ENCODE assay signal across 9 cellular contexts in genomic region chr1:18109756-18110597, GRCh38. TPM values are rescaled to one million over a fixed set of nuclear protein-coding genes. Genes with fewer than 3 reads are reported as not detected.
DNase-seq lines count a peak whose midpoint lies in the region; ATAC-seq, FAIRE-seq and TF ChIP-seq lines count a peak whose summit lies in the region.
"Had no signal": no experiment of that assay in that cellular context is flagged by ENCODE, and none has a peak within 500 bp of the region (broad histone marks: within the 10 kb centered on the region; RNA-seq: fewer than 3 reads in every experiment).

No MANE protein-coding gene starts in this region.

- H4K20me1 ChIP-seq in GM12878 (ENCODE audit: control insufficient read depth, insufficient read depth) = no peaks in the 10 kb centered on the region

- H3K79me2 ChIP-seq in GM12878 (ENCODE audit: control insufficient read depth, insufficient read depth, low read length) = no peaks in the 10 kb centered on the region

- TF ChIP-seq EP300 in A549 (IDR thresholded peaks at IDR 0.05) (no peak), GM12878 (IDR thresholded peaks at IDR 0.05; ENCODE audit: borderline replicate concordance in 1 of 2, control insufficient read depth in 1 of 2, low read depth in 2 of 2, low read length in 2 of 2) (no peak)

- FAIRE-seq in A549 (lab: Jason Lieb, UNC) (no peak), GM12878 (lab: Jason Lieb, UNC) (no peak)

- H3K9ac ChIP-seq in HUES48 (ENCODE audit: low read depth, low read length) = no peak overlapping the region
- no peak overlapping the region for H3K9ac ChIP-seq in GM12878 (ENCODE audit: control insufficient read depth, insufficient read depth, low read length)

- H3K27me3 ChIP-seq in HUES48 (ENCODE audit: control insufficient read depth, insufficient read depth, low read length) = peaks cover 66% of the 10 kb centered on the region
- peaks cover 5 to 7% of the 10 kb centered on the region in 2 experiments for H3K27me3 ChIP-seq in GM12878 (replicated peaks in 1 of 2; ENCODE audit: control insufficient read depth in 2 of 2, insufficient read depth in 2 of 2, low read length in 1 of 2)
- H3K27me3 ChIP-seq in thyroid gland = peaks cover 21% of the 10 kb centered on the region
- no peaks in the 10 kb centered on the region for H3K27me3 ChIP-seq in CD4-positive, alpha-beta memory T cell (ENCODE audit: insufficient read depth, low read length)
- H3K27me3 ChIP-seq: ovary had no signal

- no peaks in the 10 kb centered on the region for H3K9me3 Mint-ChIP-seq in CD4-positive, alpha-beta memory T cell

- POLR2A ChIA-PET in A549 (lab: Yijun Ruan, JAX) = no interaction called here
- POLR2A ChIA-PET in GM12878 (lab: Charles Lee) = no interaction called here
- POLR2A ChIA-PET in CD4-positive, alpha-beta memory T cell (lab: Charles Lee; ENCODE audit: partially characterized antibody) = no interaction called here

- TF ChIP-seq CTCF in A549 (IDR thresholded peaks at IDR 0.05) (peak; percentile 27; the same call in 2 of the 3 replicates), GM12878 (IDR thresholded peaks at IDR 0.05 in 2 of 3, conservative IDR thresholded peaks at IDR 0.05 in 1 of 3; ENCODE audit: control insufficient read depth in 2 of 3, extremely low read depth in 1 of 3, insufficient read depth in 1 of 3, low read depth in 3 of 3, low read length in 3 of 3) (peak in 2 of 3 experiments; percentile 6 to 9; a peak in 1 of 6 replicates), thyroid gland (IDR thresholded peaks at IDR 0.05) (no peak)

- 8% methylated on average over 12 of the region's 60 CpGs for WGBS in A549 (ENCODE audit: missing lambda C conversion rate)
- 8% methylated on average over 48 of the region's 60 CpGs for WGBS in GM12878 (ENCODE audit: insufficient coverage, insufficient replicate concordance, low lambda C conversion rate, missing lambda C conversion rate)
- 2% methylated on average over 20 to 43 of the region's 60 CpGs for WGBS in thyroid gland, 2 donors

- no peaks in the 10 kb centered on the region for H3K36me3 ChIP-seq in HUES48 (ENCODE audit: control insufficient read depth, insufficient read depth, low read length)
- no peaks in the 10 kb centered on the region for H3K36me3 ChIP-seq in GM12878 (ENCODE audit: control insufficient read depth in 2 of 2, insufficient read depth in 2 of 2, low read length in 1 of 2)
- H3K36me3 ChIP-seq in thyroid gland = no peaks in the 10 kb centered on the region
- no peaks in the 10 kb centered on the region for H3K36me3 ChIP-seq in CD4-positive, alpha-beta memory T cell (ENCODE audit: insufficient read depth, low read length)
- H3K36me3 ChIP-seq: ovary had no signal

- in situ Hi-C loops in GM12878 (cut with MboI) = no loop called here

- H3K4me2 ChIP-seq in A549 (peak overlapping the region; percentile 84), GM12878 (ENCODE audit: control insufficient read depth, insufficient read depth) (no peak overlapping the region)

- no peak overlapping the region for H3K27ac Mint-ChIP-seq in CD4-positive, alpha-beta memory T cell

- BruUV-seq in GM12878 (replicated peaks; lab: Mats Ljungman, UMichigan) = no TSS peak

- intact Hi-C loops in GM12878 (cut with micrococcal nuclease; ENCODE audit: unreplicated experiment) (no loop called here), thyroid gland (cut with DNase I) (loop anchor here (10.0 kb wide), 1 partner anchor 615 kb away; no protein-coding TSS in a partner anchor)
- intact Hi-C loops in CD4-positive, alpha-beta memory T cell (cut with micrococcal nuclease) = no loop called here

- H3K9me3 ChIP-seq in A549 (no peaks in the 10 kb centered on the region), HUES48 (ENCODE audit: control insufficient read depth, insufficient read depth, low read length) (no peaks in the 10 kb centered on the region), GM12878 (replicated peaks; ENCODE audit: control insufficient read depth, insufficient read depth, low read length) (no peaks in the 10 kb centered on the region), thyroid gland (no peaks in the 10 kb centered on the region)
- H3K9me3 ChIP-seq in CD4-positive, alpha-beta memory T cell (ENCODE audit: control insufficient read depth in 1 of 2, low read length in 2 of 2) = no peaks in the 10 kb centered on the region
- H3K9me3 ChIP-seq: ovary had no signal

- peak; percentile 63 to 75; a peak in 4 of 6 replicates for ATAC-seq in A549
- ATAC-seq in GM12878 = no peak
- no peak for ATAC-seq in HG02852 (IDR thresholded peaks at IDR 0.05; ENCODE audit: unreplicated experiment)

- peaks cover 6 to 15% (median 12%) of the 10 kb centered on the region in 4 donors for H3K4me1 Mint-ChIP-seq in CD4-positive, alpha-beta memory T cell

- CTCF ChIA-PET in A549 (lab: Yijun Ruan, JAX) (interaction anchor here (0.7 to 0.8 kb wide), 2 partner anchors 13 to 80 kb away, joined by 3 read pairs; no protein-coding TSS in a partner anchor), GM12878 (lab: Yijun Ruan, JAX) (no interaction called here)
- CTCF ChIA-PET in CD4-positive, alpha-beta memory T cell (lab: Charles Lee; ENCODE audit: partially characterized antibody) = no interaction called here

- SMC1A ChIA-PET in GM12878 (lab: Charles Lee; ENCODE audit: uncharacterized antibody, unreplicated experiment) = no interaction called here

- peaks cover 44 to 46% of the 10 kb centered on the region in 2 donors for H3K27me3 Mint-ChIP-seq in CD4-positive, alpha-beta memory T cell

- RAD21 ChIA-PET in GM12878 (lab: Charles Lee; ENCODE audit: unreplicated experiment) = no interaction called here

- peak overlapping the region in 3 of 8 donors; percentile 8 to 57 (median 54) for H3K4me3 Mint-ChIP-seq in CD4-positive, alpha-beta memory T cell

- no peaks in the 10 kb centered on the region for H3K36me3 Mint-ChIP-seq in CD4-positive, alpha-beta memory T cell

- H2AFZ ChIP-seq in GM12878 (ENCODE audit: control insufficient read depth, low read depth, low read length) = no peak overlapping the region

- TF ChIP-seq POLR2A in A549 (IDR thresholded peaks at IDR 0.05; ENCODE audit: low read length) (no peak), GM12878 (IDR thresholded peaks at IDR 0.05; ENCODE audit: low read depth, low read length) (no peak), thyroid gland (IDR thresholded peaks at IDR 0.05) (no peak)

- TF ChIP-seq RAD21 in A549 (conservative IDR thresholded peaks at IDR 0.05 in 1 of 2, IDR thresholded peaks at IDR 0.05 in 1 of 2) = no peak
- TF ChIP-seq RAD21 in GM12878 (IDR thresholded peaks at IDR 0.05; ENCODE audit: insufficient read depth, low read depth, low read length) = no peak

- peak overlapping the region; percentile 25; the same call in 1 of the 3 replicates for H3K4me3 ChIP-seq in A549
- H3K4me3 ChIP-seq in HUES48 (ENCODE audit: low read depth, low read length) = peak overlapping the region; percentile 63
- no peak overlapping the region for H3K4me3 ChIP-seq in GM12878
- no peak overlapping the region for H3K4me3 ChIP-seq in thyroid gland (replicated peaks in 1 of 3)
- no peak overlapping the region for H3K4me3 ChIP-seq in CD4-positive, alpha-beta memory T cell (ENCODE audit: low read length in 2 of 2)
- H3K4me3 ChIP-seq: ovary had no signal

- no peak overlapping the region for H3K27ac ChIP-seq in A549
- H3K27ac ChIP-seq in HUES48 (ENCODE audit: low read depth, low read length) = no peak overlapping the region
- H3K27ac ChIP-seq in GM12878 (ENCODE audit: control insufficient read depth, insufficient read depth) = no peak overlapping the region
- H3K27ac ChIP-seq in thyroid gland = no peak overlapping the region
- no peak overlapping the region for H3K27ac ChIP-seq in CD4-positive, alpha-beta memory T cell (ENCODE audit: low read depth, low read length)
- H3K27ac ChIP-seq: ovary had no signal

- peaks cover 11% of the 10 kb centered on the region; the same call in 1 of the 3 replicates for H3K4me1 ChIP-seq in A549
- peaks cover 25% of the 10 kb centered on the region for H3K4me1 ChIP-seq in HUES48 (ENCODE audit: control insufficient read depth, insufficient read depth, low read length)
- H3K4me1 ChIP-seq in GM12878 (ENCODE audit: control insufficient read depth, insufficient read depth, low read length) = no peaks in the 10 kb centered on the region
- H3K4me1 ChIP-seq in thyroid gland = peaks cover 0 to 15% of the 10 kb centered on the region in 2 donors
- no peaks in the 10 kb centered on the region for H3K4me1 ChIP-seq in CD4-positive, alpha-beta memory T cell (ENCODE audit: insufficient read depth, low read length)

- DNase-seq in A549 (ENCODE audit: low read depth in 1 of 2, low spot score in 1 of 2) (peak; percentile 18 to 25), GM12878 (ENCODE audit: low read depth, low spot score) (no peak), left kidney (ENCODE audit: low read depth, low spot score) (peak; percentile 64), thyroid gland (peak; percentile 6 to 10), SKM-1 (lab: John Stamatoyannopoulos, UW; ENCODE audit: unreplicated experiment) (no peak)
- DNase-seq in CD4-positive, alpha-beta memory T cell = no peak

TF ChIP-seq in GM12878, 131 proteins besides CTCF, POLR2A, EP300 and RAD21 (continues in another document):
- no peak for TF ChIP-seq ZNF24 (IDR thresholded peaks at IDR 0.05)
- TF ChIP-seq FOS (IDR thresholded peaks at IDR 0.05; ENCODE audit: borderline replicate concordance, extremely low read depth, insufficient read length) = no peak

RNA-seq across cellular contexts. Expression of gene IGSF21, which starts 2.4 kb away (rescaled TPM):
- polyA plus RNA-seq in A549 (2011; rRNA removed) = not detected in 2 replicates
- polyA plus RNA-seq in A549 (2012; cell fraction: cytosol; rRNA removed) = not detected in 2 replicates
- not detected in 2 replicates for polyA plus RNA-seq in A549 (2012; cell fraction: nucleus; rRNA removed)
- not detected in 3 replicates for polyA plus RNA-seq in A549 (2017; fragmentation: RNase III; extraction: RNeasy Plus Mini Kit Qiagen cat#74134 plus additional on column Dnase treatment)
- not detected in 2 replicates for polyA minus RNA-seq in A549 (2011; rRNA and poly(A)+ RNA removed)
- total RNA-seq in GM12878 (2013; cell fraction: nucleolus; rRNA removed) = 1.9 and 2.7 TPM in 2 replicates
- not detected in 2 replicates for total RNA-seq in GM12878 (2014; rRNA removed)
- not detected in 2 replicates for total RNA-seq in GM12878 (2014; rRNA removed; fragmentation: Illumina TruSeq; extraction: Trizol)
- total RNA-seq in GM12878 (2021) = not detected in 2 replicates
- 0.16 TPM for polyA plus RNA-seq in GM12878 (2011; ENCODE audit: low read depth)
- polyA plus RNA-seq in GM12878 (2011; rRNA removed) = 0.29 and 0.49 TPM in 2 replicates
- 0.72 and 0.99 TPM in 2 replicates for polyA plus RNA-seq in GM12878 (2011; cell fraction: cytosol; rRNA removed)
- polyA plus RNA-seq in GM12878 (2011; cell fraction: nucleus; rRNA removed) = 0.85 and 1.5 TPM in 2 replicates
- polyA plus RNA-seq in GM12878 (2012) = 0.30 and 0.51 TPM in 2 replicates
- polyA plus RNA-seq in GM12878 (2014; fragmentation: Illumina TruSeq; extraction: Trizol) = not detected in 2 replicates
- polyA plus RNA-seq in GM12878 (2014; fragmentation: Nextera tagmentation; extraction: Ambion mirVana) = under 1 TPM in 1 of 2 experiments, not detected in 1; 0.03 TPM
- polyA plus RNA-seq in GM12878 (2014; rRNA removed) = 0.11 TPM in 1 of 2 replicates, not detected in the other
- polyA plus RNA-seq in GM12878 (2016; fragmentation: Nextera tagmentation; extraction: Ambion mirVana) = not detected
- 0.37 and 1.6 TPM in 2 replicates for polyA minus RNA-seq in GM12878 (2011; rRNA and poly(A)+ RNA removed)
- not detected in 2 replicates for polyA minus RNA-seq in GM12878 (2011; cell fraction: cytosol; rRNA and poly(A)+ RNA removed)
- polyA minus RNA-seq in GM12878 (2011; cell fraction: nucleus; rRNA and poly(A)+ RNA removed) = 0.36 TPM in 1 of 2 replicates, not detected in the other
- total RNA-seq in thyroid gland = 1 to 10 TPM in 1 of 4 donors, under 1 TPM in 3; 0.11 to 2.6 (median 0.69) TPM
- not detected for total RNA-seq in CD4-positive, alpha-beta memory T cell
- not detected for polyA plus RNA-seq in CD4-positive, alpha-beta memory T cell

Comparison
In these comparisons a context has a peak if more than half of its experiments do, and no peak if none do; other contexts are left out.
1. ATAC-seq: peak in A549 (2 of 2); none in GM12878 (single experiment) and HG02852 (single experiment).
2. DNase-seq: peak in A549 (2 of 2), left kidney (single experiment) and thyroid gland (2 of 2); none in GM12878 (single experiment), CD4-positive, alpha-beta memory T cell (0 of 5) and SKM-1 (single experiment).
3. H3K4me3 ChIP-seq: peak in A549 (single experiment) and HUES48 (single experiment); none in GM12878 (single experiment), thyroid gland (0 of 3) and CD4-positive, alpha-beta memory T cell (0 of 2).
4. CTCF ChIP-seq: peak in A549 (single experiment) and GM12878 (2 of 3); none in thyroid gland (0 of 6).
5. Of the 24 proteins assayed by ChIP-seq in both GM12878 and A549: peak only in GM12878: none; only in A549: MAX; in both: CTCF; in neither: 22.